In the genomic region with DNA sequence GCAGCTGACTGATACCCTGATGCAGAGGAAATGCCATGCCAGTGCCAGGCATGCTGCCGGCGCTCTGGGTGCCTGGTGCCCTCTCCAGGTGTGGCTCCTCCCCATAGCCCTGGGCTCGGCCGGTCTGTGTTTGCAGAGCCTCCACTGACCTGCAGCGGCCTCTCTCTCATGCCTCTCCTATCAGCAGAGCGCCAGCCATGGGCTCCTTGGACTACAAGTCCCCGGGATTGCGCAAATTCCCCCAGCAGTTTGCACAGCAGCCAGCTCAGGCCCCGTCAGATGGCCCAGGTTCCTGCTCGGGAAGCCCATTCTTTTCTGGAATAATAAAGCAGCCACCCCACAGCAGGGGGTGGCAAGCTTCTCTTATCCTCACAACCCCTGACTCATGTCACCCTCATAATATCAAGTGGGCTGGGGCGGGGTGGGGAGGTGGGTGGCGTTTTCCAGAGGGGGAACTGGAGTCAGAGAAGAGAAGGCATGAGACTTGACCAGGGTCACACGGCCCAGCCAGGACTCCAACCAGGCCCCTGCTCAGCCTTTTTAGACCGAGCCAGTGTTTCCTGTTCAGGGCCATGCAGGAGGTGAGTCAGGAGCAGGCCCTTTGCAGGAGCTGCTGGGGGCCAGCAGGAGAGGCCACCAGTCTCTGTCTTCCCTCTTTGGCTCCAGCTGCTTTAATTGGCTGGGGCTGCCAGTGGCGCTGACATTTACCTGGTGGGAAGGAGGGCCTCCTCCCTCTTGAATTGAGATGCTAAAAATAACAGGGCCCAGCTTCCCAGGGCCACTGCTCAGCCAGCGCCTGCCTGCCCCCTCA, we compare ENCODE assay signal across 8 cellular contexts. TPM values are rescaled to one million over a fixed set of nuclear protein-coding genes. Genes with fewer than 3 reads are reported as not detected.
DNase-seq lines count a peak whose midpoint lies in the region; ATAC-seq, FAIRE-seq and TF ChIP-seq lines count a peak whose summit lies in the region.

No MANE protein-coding gene starts in this region.

- no peaks in the 10 kb centered on the region for H3K27me3 ChIP-seq in brain microvascular endothelial cell (replicated peaks)
- H3K27me3 ChIP-seq in lower lobe of right lung (ENCODE audit: low read depth), result no peaks in the 10 kb centered on the region

- peak overlapping the region; percentile 42 for H3K27ac ChIP-seq in brain microvascular endothelial cell
- H3K27ac ChIP-seq in lower lobe of right lung, result peak overlapping the region; percentile 62

- intact Hi-C loops in lower lobe of right lung (cut with DNase I), result no loop called here

- FAIRE-seq in frontal cortex (lab: Jason Lieb, UNC), result no peak

- H3K4me1 ChIP-seq in lower lobe of right lung, result peaks cover 59% of the 10 kb centered on the region

- H3K4me3 ChIP-seq in AG09309 (ENCODE audit: control insufficient read depth, low read depth, low read length), result no peak overlapping the region
- H3K4me3 ChIP-seq in brain microvascular endothelial cell (ENCODE audit: low read depth, low read length), result no peak overlapping the region
- no peak overlapping the region for H3K4me3 ChIP-seq in lower lobe of right lung

- peak; percentile 96 to 97 for ATAC-seq in lower lobe of right lung

- peak; percentile 54 for DNase-seq in AG09309 (ENCODE audit: low read depth)
- DNase-seq in Kasumi-1 (lab: John Stamatoyannopoulos, UW), result peak; percentile 87 to 88
- peak; percentile 87 for DNase-seq in brain microvascular endothelial cell
- DNase-seq in lower lobe of right lung, result peak; percentile 95
- no peak for DNase-seq in D341Med (ENCODE audit: low spot score)
- DNase-seq in activated effector memory CD4-positive, alpha-beta T cell treated with anti-CD3 and anti-CD28 coated beads, Interleukin-2, amount 50 U/mL, for 16 hours, result no peak
- DNase-seq in NCI-H446 treated with DMSO at 0.1 percent for 48 hours (lab: John Stamatoyannopoulos, UW), result no peak
- no peak for DNase-seq in frontal cortex (ENCODE audit: low spot score in 2 of 2)

- H3K36me3 ChIP-seq in brain microvascular endothelial cell (replicated peaks) (peaks cover 19% of the 10 kb centered on the region), lower lobe of right lung (peaks cover 53% of the 10 kb centered on the region)

- H3K9me3 ChIP-seq in lower lobe of right lung, result no peaks in the 10 kb centered on the region

- in situ Hi-C loops in brain microvascular endothelial cell (cut with HindIII; ENCODE audit: low pct_ligation_motif_present, low sequenced_read_pairs), result no loop called here

- no peak for TF ChIP-seq CTCF in AG09309 (IDR thresholded peaks at IDR 0.05; ENCODE audit: control insufficient read depth, insufficient read depth, low read depth, low read length, missing control alignments)
- peak; percentile 13 for TF ChIP-seq CTCF in brain microvascular endothelial cell (IDR thresholded peaks at IDR 0.05; ENCODE audit: low read depth, low read length, missing control alignments)
- no peak for TF ChIP-seq CTCF in lower lobe of right lung (IDR thresholded peaks at IDR 0.05)

RNA-seq across cellular contexts. Expression of gene ZMIZ1, which starts 58.6 kb away (rescaled TPM):
- total RNA-seq in lower lobe of right lung (102 TPM), frontal cortex (19.6 TPM)

Comparison
In these comparisons a context has a peak if more than half of its experiments do, and no peak if none do; other contexts are left out.
1. DNase-seq: peak in AG09309 (single experiment), Kasumi-1 (2 of 2), brain microvascular endothelial cell (single experiment) and lower lobe of right lung (single experiment); none in D341Med (single experiment), activated effector memory CD4-positive, alpha-beta T cell treated with anti-CD3 and anti-CD28 coated beads, Interleukin-2, amount 50 U/mL, for 16 hours (single experiment), NCI-H446 treated with DMSO at 0.1 percent for 48 hours (single experiment) and frontal cortex (0 of 2).